1 cellular context compared by ENCODE assay signal in the genomic region with DNA sequence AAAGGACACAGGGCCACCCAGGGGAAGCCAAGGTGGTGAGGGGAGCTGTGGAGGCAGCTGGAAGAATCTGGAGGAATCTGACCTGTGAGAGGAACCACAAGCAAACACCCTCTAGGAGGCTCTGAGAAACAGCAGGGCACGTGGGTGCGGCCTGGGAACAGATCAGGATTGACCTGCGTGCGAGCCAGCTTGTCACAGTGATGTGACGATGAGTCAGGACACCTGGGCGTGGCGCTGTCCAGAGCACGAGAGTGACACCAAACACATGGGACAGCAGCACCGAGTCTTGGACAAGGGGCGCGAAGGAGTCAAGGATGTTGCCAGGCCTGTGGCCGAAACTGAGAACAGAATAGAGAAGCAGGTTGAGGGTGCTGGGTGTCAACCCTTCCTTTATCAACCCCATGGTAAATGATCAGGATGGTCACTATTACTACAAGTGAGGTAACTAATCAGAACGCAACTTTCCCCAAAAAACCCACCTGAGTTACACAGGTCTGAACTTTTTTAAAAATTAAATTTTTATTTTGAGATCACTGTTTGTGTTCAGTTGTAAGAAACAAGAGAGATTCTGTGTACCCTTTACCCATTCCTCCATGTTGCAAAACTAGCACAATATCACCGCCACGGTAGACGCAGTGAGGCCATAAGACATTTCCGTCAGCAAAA.
TF ChIP-seq lines count a peak whose summit lies in the region.

No MANE protein-coding gene starts in this region.

TF ChIP-seq in HepG2, 621 proteins besides CTCF, POLR2A, EP300 and RAD21 (continued from another document and continues in another):
- TF ChIP-seq, protein P1, sequence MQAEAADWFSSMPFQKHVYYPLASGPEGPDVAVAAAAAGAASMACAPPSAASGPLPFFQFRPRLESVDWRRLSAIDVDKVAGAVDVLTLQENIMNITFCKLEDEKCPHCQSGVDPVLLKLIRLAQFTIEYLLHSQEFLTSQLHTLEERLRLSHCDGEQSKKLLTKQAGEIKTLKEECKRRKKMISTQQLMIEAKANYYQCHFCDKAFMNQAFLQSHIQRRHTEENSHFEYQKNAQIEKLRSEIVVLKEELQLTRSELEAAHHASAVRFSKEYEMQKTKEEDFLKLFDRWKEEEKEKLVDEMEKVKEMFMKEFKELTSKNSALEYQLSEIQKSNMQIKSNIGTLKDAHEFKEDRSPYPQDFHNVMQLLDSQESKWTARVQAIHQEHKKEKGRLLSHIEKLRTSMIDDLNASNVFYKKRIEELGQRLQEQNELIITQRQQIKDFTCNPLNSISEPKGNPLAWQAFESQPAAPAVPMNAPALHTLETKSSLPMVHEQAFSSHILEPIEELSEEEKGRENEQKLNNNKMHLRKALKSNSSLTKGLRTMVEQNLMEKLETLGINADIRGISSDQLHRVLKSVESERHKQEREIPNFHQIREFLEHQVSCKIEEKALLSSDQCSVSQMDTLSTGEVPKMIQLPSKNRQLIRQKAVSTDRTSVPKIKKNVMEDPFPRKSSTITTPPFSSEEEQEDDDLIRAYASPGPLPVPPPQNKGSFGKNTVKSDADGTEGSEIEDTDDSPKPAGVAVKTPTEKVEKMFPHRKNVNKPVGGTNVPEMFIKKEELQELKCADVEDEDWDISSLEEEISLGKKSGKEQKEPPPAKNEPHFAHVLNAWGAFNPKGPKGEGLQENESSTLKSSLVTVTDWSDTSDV (CRISPR knock-in tag; IDR thresholded peaks at IDR 0.05), result no peak
- peak; percentile 94; the same call in 2 of the 3 replicates for TF ChIP-seq MXI1 (IDR thresholded peaks at IDR 0.05; ENCODE audit: borderline replicate concordance, low read depth, low read length)
- TF ChIP-seq, protein P2, sequence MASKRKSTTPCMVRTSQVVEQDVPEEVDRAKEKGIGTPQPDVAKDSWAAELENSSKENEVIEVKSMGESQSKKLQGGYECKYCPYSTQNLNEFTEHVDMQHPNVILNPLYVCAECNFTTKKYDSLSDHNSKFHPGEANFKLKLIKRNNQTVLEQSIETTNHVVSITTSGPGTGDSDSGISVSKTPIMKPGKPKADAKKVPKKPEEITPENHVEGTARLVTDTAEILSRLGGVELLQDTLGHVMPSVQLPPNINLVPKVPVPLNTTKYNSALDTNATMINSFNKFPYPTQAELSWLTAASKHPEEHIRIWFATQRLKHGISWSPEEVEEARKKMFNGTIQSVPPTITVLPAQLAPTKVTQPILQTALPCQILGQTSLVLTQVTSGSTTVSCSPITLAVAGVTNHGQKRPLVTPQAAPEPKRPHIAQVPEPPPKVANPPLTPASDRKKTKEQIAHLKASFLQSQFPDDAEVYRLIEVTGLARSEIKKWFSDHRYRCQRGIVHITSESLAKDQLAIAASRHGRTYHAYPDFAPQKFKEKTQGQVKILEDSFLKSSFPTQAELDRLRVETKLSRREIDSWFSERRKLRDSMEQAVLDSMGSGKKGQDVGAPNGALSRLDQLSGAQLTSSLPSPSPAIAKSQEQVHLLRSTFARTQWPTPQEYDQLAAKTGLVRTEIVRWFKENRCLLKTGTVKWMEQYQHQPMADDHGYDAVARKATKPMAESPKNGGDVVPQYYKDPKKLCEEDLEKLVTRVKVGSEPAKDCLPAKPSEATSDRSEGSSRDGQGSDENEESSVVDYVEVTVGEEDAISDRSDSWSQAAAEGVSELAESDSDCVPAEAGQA (IDR thresholded peaks at IDR 0.05; ENCODE audit: low read depth), result no peak
- TF ChIP-seq, protein P2 (CRISPR knock-in tag; IDR thresholded peaks at IDR 0.05; ENCODE audit: borderline replicate concordance), result no peak
- TF ChIP-seq ZNF530 (CRISPR knock-in tag; IDR thresholded peaks at IDR 0.05; ENCODE audit: low read depth), result no peak
- TF ChIP-seq ZNF780A (CRISPR knock-in tag; IDR thresholded peaks at IDR 0.05), result no peak
- TF ChIP-seq POLR2G (IDR thresholded peaks at IDR 0.05; ENCODE audit: low read depth, low read length), result no peak
- TF ChIP-seq NFATC3 (CRISPR knock-in tag; IDR thresholded peaks at IDR 0.05), result no peak
- TF ChIP-seq, protein P3, sequence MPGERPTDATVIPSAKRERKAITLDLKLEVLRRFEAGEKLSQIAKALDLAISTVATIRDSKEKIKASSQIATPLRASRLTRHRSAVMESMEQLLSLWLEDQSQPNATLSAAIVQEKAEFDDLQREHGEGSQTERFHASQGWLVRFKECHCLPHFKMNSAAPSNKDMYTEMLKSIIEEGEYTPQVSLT (CRISPR knock-in tag; IDR thresholded peaks at IDR 0.05; ENCODE audit: borderline replicate concordance, low read depth), result 0 out of 2 replicates have a peak, but pooled peaks have one; percentile 52
- TF ChIP-seq TBP (CRISPR knock-in tag; IDR thresholded peaks at IDR 0.05), result no peak
- peak; percentile 18; the same call in 1 of the 2 replicates for TF ChIP-seq MXD4 (CRISPR knock-in tag; IDR thresholded peaks at IDR 0.05)
- TF ChIP-seq RBM39 (IDR thresholded peaks at IDR 0.05; ENCODE audit: low read depth, low read length, poor library complexity, severe bottlenecking), result no peak
- TF ChIP-seq, protein P4, sequence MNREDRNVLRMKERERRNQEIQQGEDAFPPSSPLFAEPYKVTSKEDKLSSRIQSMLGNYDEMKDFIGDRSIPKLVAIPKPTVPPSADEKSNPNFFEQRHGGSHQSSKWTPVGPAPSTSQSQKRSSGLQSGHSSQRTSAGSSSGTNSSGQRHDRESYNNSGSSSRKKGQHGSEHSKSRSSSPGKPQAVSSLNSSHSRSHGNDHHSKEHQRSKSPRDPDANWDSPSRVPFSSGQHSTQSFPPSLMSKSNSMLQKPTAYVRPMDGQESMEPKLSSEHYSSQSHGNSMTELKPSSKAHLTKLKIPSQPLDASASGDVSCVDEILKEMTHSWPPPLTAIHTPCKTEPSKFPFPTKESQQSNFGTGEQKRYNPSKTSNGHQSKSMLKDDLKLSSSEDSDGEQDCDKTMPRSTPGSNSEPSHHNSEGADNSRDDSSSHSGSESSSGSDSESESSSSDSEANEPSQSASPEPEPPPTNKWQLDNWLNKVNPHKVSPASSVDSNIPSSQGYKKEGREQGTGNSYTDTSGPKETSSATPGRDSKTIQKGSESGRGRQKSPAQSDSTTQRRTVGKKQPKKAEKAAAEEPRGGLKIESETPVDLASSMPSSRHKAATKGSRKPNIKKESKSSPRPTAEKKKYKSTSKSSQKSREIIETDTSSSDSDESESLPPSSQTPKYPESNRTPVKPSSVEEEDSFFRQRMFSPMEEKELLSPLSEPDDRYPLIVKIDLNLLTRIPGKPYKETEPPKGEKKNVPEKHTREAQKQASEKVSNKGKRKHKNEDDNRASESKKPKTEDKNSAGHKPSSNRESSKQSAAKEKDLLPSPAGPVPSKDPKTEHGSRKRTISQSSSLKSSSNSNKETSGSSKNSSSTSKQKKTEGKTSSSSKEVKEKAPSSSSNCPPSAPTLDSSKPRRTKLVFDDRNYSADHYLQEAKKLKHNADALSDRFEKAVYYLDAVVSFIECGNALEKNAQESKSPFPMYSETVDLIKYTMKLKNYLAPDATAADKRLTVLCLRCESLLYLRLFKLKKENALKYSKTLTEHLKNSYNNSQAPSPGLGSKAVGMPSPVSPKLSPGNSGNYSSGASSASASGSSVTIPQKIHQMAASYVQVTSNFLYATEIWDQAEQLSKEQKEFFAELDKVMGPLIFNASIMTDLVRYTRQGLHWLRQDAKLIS (CRISPR knock-in tag; IDR thresholded peaks at IDR 0.05), result no peak; the same call in 1 of the 2 replicates
- TF ChIP-seq KDM5A (IDR thresholded peaks at IDR 0.05; ENCODE audit: borderline replicate concordance, low read length), result no peak
- TF ChIP-seq, protein P5, sequence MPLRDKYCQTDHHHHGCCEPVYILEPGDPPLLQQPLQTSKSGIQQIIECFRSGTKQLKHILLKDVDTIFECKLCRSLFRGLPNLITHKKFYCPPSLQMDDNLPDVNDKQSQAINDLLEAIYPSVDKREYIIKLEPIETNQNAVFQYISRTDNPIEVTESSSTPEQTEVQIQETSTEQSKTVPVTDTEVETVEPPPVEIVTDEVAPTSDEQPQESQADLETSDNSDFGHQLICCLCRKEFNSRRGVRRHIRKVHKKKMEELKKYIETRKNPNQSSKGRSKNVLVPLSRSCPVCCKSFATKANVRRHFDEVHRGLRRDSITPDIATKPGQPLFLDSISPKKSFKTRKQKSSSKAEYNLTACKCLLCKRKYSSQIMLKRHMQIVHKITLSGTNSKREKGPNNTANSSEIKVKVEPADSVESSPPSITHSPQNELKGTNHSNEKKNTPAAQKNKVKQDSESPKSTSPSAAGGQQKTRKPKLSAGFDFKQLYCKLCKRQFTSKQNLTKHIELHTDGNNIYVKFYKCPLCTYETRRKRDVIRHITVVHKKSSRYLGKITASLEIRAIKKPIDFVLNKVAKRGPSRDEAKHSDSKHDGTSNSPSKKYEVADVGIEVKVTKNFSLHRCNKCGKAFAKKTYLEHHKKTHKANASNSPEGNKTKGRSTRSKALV (CRISPR knock-in tag; IDR thresholded peaks at IDR 0.05), result no peak
- TF ChIP-seq IKZF4 (CRISPR knock-in tag; IDR thresholded peaks at IDR 0.05; ENCODE audit: borderline replicate concordance, low read depth, not compliant biosample characterization), result no peak
- no peak for TF ChIP-seq FOXA1 (IDR thresholded peaks at IDR 0.05)
- peak; percentile 53; the same call in 1 of the 2 replicates for TF ChIP-seq FOXA1 (CRISPR knock-in tag; IDR thresholded peaks at IDR 0.05)
- TF ChIP-seq ZBTB8A (CRISPR knock-in tag; IDR thresholded peaks at IDR 0.05; ENCODE audit: borderline replicate concordance, low read depth), result no peak
- TF ChIP-seq GATA4 (IDR thresholded peaks at IDR 0.05; ENCODE audit: borderline replicate concordance, low read depth), result no peak
- no peak for TF ChIP-seq NBN (conservative IDR thresholded peaks at IDR 0.05)
- TF ChIP-seq ARID2 (CRISPR knock-in tag; IDR thresholded peaks at IDR 0.05; ENCODE audit: borderline replicate concordance), result no peak
- TF ChIP-seq, protein P6, sequence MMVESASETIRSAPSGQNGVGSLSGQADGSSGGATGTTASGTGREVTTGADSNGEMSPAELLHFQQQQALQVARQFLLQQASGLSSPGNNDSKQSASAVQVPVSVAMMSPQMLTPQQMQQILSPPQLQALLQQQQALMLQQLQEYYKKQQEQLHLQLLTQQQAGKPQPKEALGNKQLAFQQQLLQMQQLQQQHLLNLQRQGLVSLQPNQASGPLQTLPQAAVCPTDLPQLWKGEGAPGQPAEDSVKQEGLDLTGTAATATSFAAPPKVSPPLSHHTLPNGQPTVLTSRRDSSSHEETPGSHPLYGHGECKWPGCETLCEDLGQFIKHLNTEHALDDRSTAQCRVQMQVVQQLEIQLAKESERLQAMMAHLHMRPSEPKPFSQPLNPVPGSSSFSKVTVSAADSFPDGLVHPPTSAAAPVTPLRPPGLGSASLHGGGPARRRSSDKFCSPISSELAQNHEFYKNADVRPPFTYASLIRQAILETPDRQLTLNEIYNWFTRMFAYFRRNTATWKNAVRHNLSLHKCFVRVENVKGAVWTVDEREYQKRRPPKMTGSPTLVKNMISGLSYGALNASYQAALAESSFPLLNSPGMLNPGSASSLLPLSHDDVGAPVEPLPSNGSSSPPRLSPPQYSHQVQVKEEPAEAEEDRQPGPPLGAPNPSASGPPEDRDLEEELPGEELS (CRISPR knock-in tag; IDR thresholded peaks at IDR 0.05), result peak; percentile 45; the same call in 1 of the 2 replicates
- no peak for TF ChIP-seq RELA (CRISPR knock-in tag; IDR thresholded peaks at IDR 0.05)
- TF ChIP-seq, protein P7, sequence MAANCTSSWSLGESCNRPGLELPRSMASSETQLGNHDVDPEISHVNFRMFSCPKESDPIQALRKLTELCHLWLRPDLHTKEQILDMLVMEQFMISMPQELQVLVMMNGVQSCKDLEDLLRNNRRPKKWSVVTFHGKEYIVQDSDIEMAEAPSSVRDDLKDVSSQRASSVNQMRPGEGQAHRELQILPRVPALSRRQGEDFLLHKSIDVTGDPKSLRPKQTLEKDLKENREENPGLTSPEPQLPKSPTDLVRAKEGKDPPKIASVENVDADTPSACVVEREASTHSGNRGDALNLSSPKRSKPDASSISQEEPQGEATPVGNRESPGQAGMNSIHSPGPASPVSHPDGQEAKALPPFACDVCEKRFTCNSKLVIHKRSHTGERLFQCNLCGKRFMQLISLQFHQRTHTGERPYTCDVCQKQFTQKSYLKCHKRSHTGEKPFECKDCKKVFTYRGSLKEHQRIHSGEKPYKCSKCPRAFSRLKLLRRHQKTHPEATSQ (CRISPR knock-in tag; IDR thresholded peaks at IDR 0.05; ENCODE audit: borderline replicate concordance), result no peak; the same call in 1 of the 2 replicates
- no peak for TF ChIP-seq ZNF143 (CRISPR knock-in tag; IDR thresholded peaks at IDR 0.05)
- no peak for TF ChIP-seq ZNF546 (CRISPR knock-in tag; conservative IDR thresholded peaks at IDR 0.05)
- TF ChIP-seq, protein P8, sequence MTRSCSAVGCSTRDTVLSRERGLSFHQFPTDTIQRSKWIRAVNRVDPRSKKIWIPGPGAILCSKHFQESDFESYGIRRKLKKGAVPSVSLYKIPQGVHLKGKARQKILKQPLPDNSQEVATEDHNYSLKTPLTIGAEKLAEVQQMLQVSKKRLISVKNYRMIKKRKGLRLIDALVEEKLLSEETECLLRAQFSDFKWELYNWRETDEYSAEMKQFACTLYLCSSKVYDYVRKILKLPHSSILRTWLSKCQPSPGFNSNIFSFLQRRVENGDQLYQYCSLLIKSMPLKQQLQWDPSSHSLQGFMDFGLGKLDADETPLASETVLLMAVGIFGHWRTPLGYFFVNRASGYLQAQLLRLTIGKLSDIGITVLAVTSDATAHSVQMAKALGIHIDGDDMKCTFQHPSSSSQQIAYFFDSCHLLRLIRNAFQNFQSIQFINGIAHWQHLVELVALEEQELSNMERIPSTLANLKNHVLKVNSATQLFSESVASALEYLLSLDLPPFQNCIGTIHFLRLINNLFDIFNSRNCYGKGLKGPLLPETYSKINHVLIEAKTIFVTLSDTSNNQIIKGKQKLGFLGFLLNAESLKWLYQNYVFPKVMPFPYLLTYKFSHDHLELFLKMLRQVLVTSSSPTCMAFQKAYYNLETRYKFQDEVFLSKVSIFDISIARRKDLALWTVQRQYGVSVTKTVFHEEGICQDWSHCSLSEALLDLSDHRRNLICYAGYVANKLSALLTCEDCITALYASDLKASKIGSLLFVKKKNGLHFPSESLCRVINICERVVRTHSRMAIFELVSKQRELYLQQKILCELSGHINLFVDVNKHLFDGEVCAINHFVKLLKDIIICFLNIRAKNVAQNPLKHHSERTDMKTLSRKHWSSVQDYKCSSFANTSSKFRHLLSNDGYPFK (CRISPR knock-in tag; IDR thresholded peaks at IDR 0.05; ENCODE audit: borderline replicate concordance), result no peak
